In genomic region chr11:123299721-123300120, GRCh38 we compare ENCODE assay signal across 17 cellular contexts.
DNase-seq lines count a peak whose midpoint lies in the region; ATAC-seq, FAIRE-seq and TF ChIP-seq lines count a peak whose summit lies in the region.
"Had no signal": no experiment of that assay in that cellular context is flagged by ENCODE, and none has a peak within 500 bp of the region (broad histone marks: within the 10 kb centered on the region; RNA-seq: fewer than 3 reads in every experiment).

No MANE protein-coding gene starts in this region.

- no peak overlapping the region for H3K56ac ChIP-seq in H1 (replicated peaks; ENCODE audit: insufficient read length, low read depth, low read length)

- H3K23ac ChIP-seq in H1 (ENCODE audit: insufficient read length) = no peak overlapping the region

- no peak overlapping the region for H3K14ac ChIP-seq in H1 (ENCODE audit: insufficient read length)

- H3K18ac ChIP-seq in H1 (ENCODE audit: extremely low read depth, low read length) = no peak overlapping the region

- no peak overlapping the region for H4K5ac ChIP-seq in H1 (ENCODE audit: insufficient read length, low read depth, low read length)

- no peak for TF ChIP-seq EP300 in H1 (IDR thresholded peaks at IDR 0.05; ENCODE audit: borderline replicate concordance in 1 of 2, low read depth in 2 of 2, low read length in 2 of 2)

- no peak for FAIRE-seq in H1 (lab: Jason Lieb, UNC)
- FAIRE-seq: D721Med, GM12878, K562 had no signal

- DNase-seq in DMS 273 (lab: John Stamatoyannopoulos, UW; ENCODE audit: unreplicated experiment) (peak; percentile 11), DMS 273 treated with DMSO at 0.1 percent for 48 hours (lab: John Stamatoyannopoulos, UW) (no peak), Karpas-422 (no peak), H1 (ENCODE audit: low read depth in 1 of 2, low spot score in 2 of 2) (no peak), psoas muscle (peak; percentile 26 to 77), NCI-H446 treated with DMSO at 0.1 percent for 48 hours (lab: John Stamatoyannopoulos, UW) (no peak), uterus (no peak)
- DNase-seq: CD8-positive, alpha-beta T cell; COR-L47; DMS53 had no signal

- TF ChIP-seq RAD21 in H1 (IDR thresholded peaks at IDR 0.05 in 1 of 2, conservative IDR thresholded peaks at IDR 0.05 in 1 of 2; ENCODE audit: low read depth in 2 of 2, low read length in 2 of 2) = no peak

- no peak for TF ChIP-seq POLR2A in H1 (IDR thresholded peaks at IDR 0.05; ENCODE audit: control extremely low read depth in 1 of 2, low read depth in 2 of 2, low read length in 2 of 2)
- TF ChIP-seq POLR2A in uterus (IDR thresholded peaks at IDR 0.05) = no peak

- POLR2A ChIA-PET in H1 (lab: Charles Lee; ENCODE audit: partially characterized antibody) = interaction anchor here (0.6 to 1.0 kb wide), 3 partner anchors 128 to 499 kb away, joined by 3 read pairs; no protein-coding TSS in a partner anchor

- no peaks in the 10 kb centered on the region for H3K9me3 ChIP-seq in Karpas-422 (ENCODE audit: low read length)
- no peaks in the 10 kb centered on the region for H3K9me3 ChIP-seq in H1 (ENCODE audit: insufficient read depth in 2 of 2, low read depth in 1 of 2, low read length in 1 of 2)
- H3K9me3 ChIP-seq in psoas muscle = no peaks in the 10 kb centered on the region
- no peaks in the 10 kb centered on the region for H3K9me3 ChIP-seq in uterus

- CTCF ChIA-PET in H1 (lab: Charles Lee; ENCODE audit: partially characterized antibody) = interaction anchor here (1.0 to 6.8 kb wide), 22 partner anchors 9 to 281 kb away, joined by 3 to 32 read pairs (median 4); no protein-coding TSS in a partner anchor

- H3K4me2 ChIP-seq in Karpas-422 (ENCODE audit: low read depth, low read length, poor library complexity, severe bottlenecking) = no peak overlapping the region
- H3K4me2 ChIP-seq in H1 (ENCODE audit: insufficient read depth in 1 of 2, low read depth in 2 of 2, low read length in 2 of 2) = no peak overlapping the region
- H3K4me2 ChIP-seq: GM23338 had no signal

- H3K79me1 ChIP-seq in H1 (ENCODE audit: low read depth, low read length) = no peaks in the 10 kb centered on the region

- no peak overlapping the region for H4K8ac ChIP-seq in H1 (ENCODE audit: extremely low read depth, insufficient read depth, low read length)

- peak overlapping the region; percentile 85; the same call in 1 of the 2 replicates for H2BK15ac ChIP-seq in H1 (ENCODE audit: low read length)

- intact Hi-C loops in psoas muscle (cut with DNase I) (loop anchor here (5.0 to 10.0 kb wide), 5 partner anchors 38 to 178 kb away; no protein-coding TSS in a partner anchor), uterus (cut with DNase I; ENCODE audit: low total_unique reads) (loop anchor here (10.0 kb wide), 1 partner anchor 185 kb away; no protein-coding TSS in a partner anchor)

- no peaks in the 10 kb centered on the region for H3K9me2 ChIP-seq in Karpas-422 (replicated peaks; ENCODE audit: insufficient read depth, low read length)

- H4K91ac ChIP-seq in H1 (replicated peaks; ENCODE audit: insufficient read length, low read length) = no peak overlapping the region

- H2BK12ac ChIP-seq in H1 (ENCODE audit: low read depth, low read length) = peak overlapping the region; percentile 55; the same call in 1 of the 2 replicates

- no peak overlapping the region for H3K4ac ChIP-seq in H1 (replicated peaks; ENCODE audit: insufficient read length, low read depth, low read length)

- no peak overlapping the region for H3K9ac ChIP-seq in Karpas-422 (ENCODE audit: low read length)
- no peak overlapping the region for H3K9ac ChIP-seq in H1 (replicated peaks in 1 of 4; ENCODE audit: extremely low read depth in 1 of 4, low read depth in 3 of 4, low read length in 3 of 4)

- no peak overlapping the region for H2BK20ac ChIP-seq in H1 (ENCODE audit: low read length)

- H3K36me3 ChIP-seq in Karpas-422 (ENCODE audit: insufficient read depth, low read length) (no peaks in the 10 kb centered on the region), H1 (ENCODE audit: control insufficient read depth in 2 of 4, insufficient read depth in 4 of 4, low read length in 3 of 4) (no peaks in the 10 kb centered on the region), psoas muscle (ENCODE audit: insufficient read depth in 1 of 2, low read depth in 1 of 2) (no peaks in the 10 kb centered on the region), uterus (no peaks in the 10 kb centered on the region)

- H2BK5ac ChIP-seq in H1 (ENCODE audit: low read depth, low read length) = no peak overlapping the region

- H4K20me1 ChIP-seq in Karpas-422 (ENCODE audit: insufficient read depth, low read depth, low read length) (no peaks in the 10 kb centered on the region), H1 (replicated peaks in 1 of 2; ENCODE audit: control insufficient read depth in 1 of 2, insufficient read depth in 2 of 2, low read length in 2 of 2) (no peaks in the 10 kb centered on the region)

- H3K27ac ChIP-seq in Karpas-422 (ENCODE audit: low read length) (peak overlapping the region; percentile 34; the same call in 1 of the 2 replicates), H1 (ENCODE audit: low read depth, low read length) (no peak overlapping the region), psoas muscle (no peak overlapping the region), uterus (no peak overlapping the region)
- H3K27ac ChIP-seq: 22Rv1, HL-60 had no signal

- H3K79me2 ChIP-seq in Karpas-422 (ENCODE audit: low read length) (no peaks in the 10 kb centered on the region), H1 (ENCODE audit: control insufficient read depth in 1 of 2, insufficient read depth in 2 of 2, low read length in 2 of 2) (no peaks in the 10 kb centered on the region)

- no peaks in the 10 kb centered on the region for H3K27me3 ChIP-seq in Karpas-422 (ENCODE audit: low read length)
- peaks cover 2 to 22% (median 18%) of the 10 kb centered on the region in 4 experiments for H3K27me3 ChIP-seq in H1 (replicated peaks in 1 of 4; ENCODE audit: control insufficient read depth in 3 of 4, extremely low read depth in 1 of 4, insufficient read depth in 3 of 4, low read length in 3 of 4)
- no peaks in the 10 kb centered on the region for H3K27me3 ChIP-seq in psoas muscle (ENCODE audit: insufficient read depth in 3 of 3, low read length in 2 of 3)
- no peaks in the 10 kb centered on the region for H3K27me3 ChIP-seq in uterus

- no peak overlapping the region for H3K4me3 ChIP-seq in Karpas-422 (ENCODE audit: low read length)
- no peak overlapping the region for H3K4me3 ChIP-seq in H1 (ENCODE audit: extremely low read depth in 1 of 4, insufficient read depth in 2 of 4, low read depth in 3 of 4, low read length in 4 of 4)
- no peak overlapping the region for H3K4me3 ChIP-seq in psoas muscle
- H3K4me3 ChIP-seq in uterus = no peak overlapping the region
- H3K4me3 ChIP-seq: GM12878, GM23338, K562 had no signal

- TF ChIP-seq CTCF in H1 (IDR thresholded peaks at IDR 0.05; ENCODE audit: control extremely low read depth in 1 of 3, insufficient read depth in 1 of 3, low read depth in 1 of 3, low read length in 3 of 3) (no peak), psoas muscle (IDR thresholded peaks at IDR 0.05) (no peak), uterus (IDR thresholded peaks at IDR 0.05) (no peak)

- no peak overlapping the region for H2AFZ ChIP-seq in Karpas-422 (ENCODE audit: low read length)
- no peak overlapping the region for H2AFZ ChIP-seq in H1 (ENCODE audit: low read length)
- H2AFZ ChIP-seq: GM23338 had no signal

- 83% methylated on average over 6 of the region's 7 CpGs; no CpG with 5 or more reads in 1 of the 2 experiments for WGBS in H1 (ENCODE audit: extremely low coverage in 1 of 2, insufficient coverage in 1 of 2, insufficient read length in 1 of 2, insufficient replicate concordance in 2 of 2, low coverage in 1 of 2, low lambda C conversion rate in 2 of 2, missing lambda C conversion rate in 1 of 2), 2 experiments
- 20 to 49% (median 34%) methylated on average over 7 of the region's 7 CpGs for WGBS in psoas muscle, 3 donors

- H3K23me2 ChIP-seq in H1 (ENCODE audit: low read depth, low read length) = peaks cover 4% of the 10 kb centered on the region; the same call in 1 of the 2 replicates

- no peak overlapping the region for H2BK120ac ChIP-seq in H1 (replicated peaks; ENCODE audit: low read depth, low read length)

- ATAC-seq in psoas muscle (peak; percentile 76 to 89 (median 87)), HG02852 (IDR thresholded peaks at IDR 0.05; ENCODE audit: unreplicated experiment) (no peak)
- ATAC-seq: CD8-positive, alpha-beta T cell; GM12878; GM23338; K562 had no signal

- H3K4me1 ChIP-seq in Karpas-422 (ENCODE audit: low read length) (peaks cover 48% of the 10 kb centered on the region), H1 (replicated peaks in 1 of 4; ENCODE audit: control insufficient read depth in 3 of 4, insufficient read depth in 4 of 4, low read length in 3 of 4) (peaks cover 0 to 8% (median 6%) of the 10 kb centered on the region in 4 experiments; a peak in 6 of 7 replicates), psoas muscle (peaks cover 16% of the 10 kb centered on the region), uterus (no peaks in the 10 kb centered on the region)

- peak overlapping the region; percentile 77; the same call in 1 of the 2 replicates for H2AK5ac ChIP-seq in H1 (ENCODE audit: low read depth, low read length)

TF ChIP-seq in H1, 55 proteins besides CTCF, POLR2A, EP300 and RAD21 (continues in another document):
- TF ChIP-seq KDM4A (IDR thresholded peaks at IDR 0.05; ENCODE audit: low read depth, low read length, severe bottlenecking) (no peak), SP2 (IDR thresholded peaks at IDR 0.05; ENCODE audit: low read length) (no peak), SP1 (IDR thresholded peaks at IDR 0.05; ENCODE audit: low read depth, low read length) (no peak), CBX8 (IDR thresholded peaks at IDR 0.05; ENCODE audit: borderline replicate concordance, low read depth, low read length) (no peak), TAF7 (optimal IDR thresholded peaks at IDR 0.05; ENCODE audit: borderline replicate concordance, low read depth, low read length) (no peak), JUND (IDR thresholded peaks at IDR 0.05; ENCODE audit: low read length) (no peak), RNF2 (IDR thresholded peaks at IDR 0.05; ENCODE audit: borderline replicate concordance, low read depth, low read length, missing control alignments, poor library complexity, severe bottlenecking) (no peak), CEBPB (IDR thresholded peaks at IDR 0.05; ENCODE audit: low read depth, low read length) (no peak), BRCA1 (IDR thresholded peaks at IDR 0.05; ENCODE audit: low read depth, low read length) (no peak), USF2 (IDR thresholded peaks at IDR 0.05; ENCODE audit: low read length) (no peak), GABPA (IDR thresholded peaks at IDR 0.05; ENCODE audit: borderline replicate concordance, insufficient read depth, low read length) (no peak)

Comparison
In these comparisons a context has a peak if more than half of its experiments do, and no peak if none do; other contexts are left out.
1. DNase-seq: peak in DMS 273 (single experiment) and psoas muscle (2 of 2); none in DMS 273 treated with DMSO at 0.1 percent for 48 hours (single experiment), Karpas-422 (single experiment), H1 (0 of 2), NCI-H446 treated with DMSO at 0.1 percent for 48 hours (single experiment) and uterus (0 of 2).